ENCODE assay signal across 29 cellular contexts in the genomic region with DNA sequence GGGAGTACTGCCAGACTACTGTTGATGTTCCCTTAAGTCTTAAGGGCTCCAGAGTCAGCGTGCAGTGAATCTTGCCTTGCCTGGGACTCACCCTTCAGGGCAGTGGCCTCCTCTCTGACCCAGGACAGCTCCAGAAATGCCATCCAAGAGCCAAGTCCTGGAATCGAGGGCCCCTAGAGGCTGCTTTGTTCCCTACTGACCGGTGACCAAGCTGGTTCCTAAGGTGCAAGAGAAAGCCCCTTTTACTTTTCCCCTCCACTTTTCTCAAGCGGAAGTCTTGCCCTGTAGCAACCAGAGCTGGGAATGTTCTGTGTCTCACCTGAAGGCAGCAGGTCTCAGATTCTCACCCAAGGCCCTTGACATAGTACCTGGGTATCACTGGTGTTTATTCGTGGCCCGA.
"Had no signal": no experiment of that assay in that cellular context is flagged by ENCODE, and none has a peak within 500 bp of the region (broad histone marks: within the 10 kb centered on the region; RNA-seq: fewer than 3 reads in every experiment).

No MANE protein-coding gene starts in this region.

- H3K36me3 Mint-ChIP-seq: activated naive CD8-positive, alpha-beta T cell treated with anti-CD3 and anti-CD28 coated beads, Interleukin-2, amount 10 ng/mL, durations not matched to agents 7 days and 5 days had no signal

- H3K4me3 Mint-ChIP-seq: activated CD4-positive, alpha-beta T cell treated with anti-CD3 and anti-CD28 coated beads for 36 hours; activated CD4-positive, alpha-beta T cell treated with anti-CD3 and anti-CD28 coated beads, Interleukin-2, amount 10 ng/mL, durations not matched to agents 7 days and 5 days; activated CD8-positive, alpha-beta T cell treated with anti-CD3 and anti-CD28 coated beads, Interleukin-2, amount 10 ng/mL, durations not matched to agents 7 days and 5 days; activated naive CD4-positive, alpha-beta T cell treated with anti-CD3 and anti-CD28 coated beads, Interleukin-2, amount 50 U/mL, for 24 hours; activated naive CD8-positive, alpha-beta T cell treated with anti-CD3 and anti-CD28 coated beads, Interleukin-2, amount 10 ng/mL, durations not matched to agents 7 days and 5 days; activated T-cell treated with anti-CD3 and anti-CD28 coated beads, Interleukin-2, amount 50 U/mL, for 24 hours; central memory CD8-positive, alpha-beta T cell had no signal

- ATAC-seq: activated CD4-positive, alpha-beta T cell treated with anti-CD3 and anti-CD28 coated beads for 36 hours; activated CD4-positive, CD25-positive, alpha-beta regulatory T cell treated with anti-CD3 and anti-CD28 coated beads, Interleukin-2, amount 50 U/mL, for 24 hours; activated CD8-positive, alpha-beta T cell treated with anti-CD3 and anti-CD28 coated beads, Interleukin-2, amount 10 ng/mL, durations not matched to agents 7 days and 5 days; PC-3 had no signal

- H3K4me1 Mint-ChIP-seq: activated CD4-positive, alpha-beta T cell treated with anti-CD3 and anti-CD28 coated beads for 36 hours; activated CD4-positive, alpha-beta T cell treated with anti-CD3 and anti-CD28 coated beads, Interleukin-2, amount 10 ng/mL, durations not matched to agents 7 days and 5 days; activated naive CD4-positive, alpha-beta T cell treated with anti-CD3 and anti-CD28 coated beads, Interleukin-2, amount 50 U/mL, for 24 hours; activated naive CD8-positive, alpha-beta T cell treated with anti-CD3 and anti-CD28 coated beads, Interleukin-2, amount 10 ng/mL, durations not matched to agents 7 days and 5 days; central memory CD8-positive, alpha-beta T cell had no signal

- H3K36me3 ChIP-seq: ascending aorta, cardiac muscle cell, MG63, Peyer's patch had no signal

- H3K27ac Mint-ChIP-seq: activated CD4-positive, alpha-beta T cell treated with anti-CD3 and anti-CD28 coated beads for 36 hours; activated CD4-positive, alpha-beta T cell treated with anti-CD3 and anti-CD28 coated beads, Interleukin-2, amount 10 ng/mL, durations not matched to agents 7 days and 5 days; activated CD8-positive, alpha-beta T cell treated with anti-CD3 and anti-CD28 coated beads, Interleukin-2, amount 10 ng/mL, durations not matched to agents 7 days and 5 days; activated naive CD4-positive, alpha-beta T cell treated with anti-CD3 and anti-CD28 coated beads, Interleukin-2, amount 50 U/mL, for 24 hours; activated naive CD8-positive, alpha-beta T cell treated with anti-CD3 and anti-CD28 coated beads, Interleukin-2, amount 10 ng/mL, durations not matched to agents 7 days and 5 days; activated T-cell treated with anti-CD3 and anti-CD28 coated beads, Interleukin-2, amount 50 U/mL, for 24 hours; activated T-helper 2 cell treated with anti-CD3 and anti-CD28 coated beads, Interferon-gamma antibody, Interleukin-2, Interleukin-4, amounts not matched to agents 10 μg/mL and 5 μg/mL and 100 μg/mL, durations not matched to agents 14 hours and 24 hours and 36 hours had no signal

- DNase-seq: activated CD4-positive, alpha-beta T cell treated with anti-CD3 and anti-CD28 coated beads for 36 hours; activated CD4-positive, alpha-beta T cell treated with anti-CD3 and anti-CD28 coated beads, Interleukin-2, amount 10 ng/mL, durations not matched to agents 7 days and 5 days; activated CD4-positive, alpha-beta T cell treated with anti-CD3 and anti-CD28 coated beads, Interleukin-2, amount 50 U/mL, for 48 hours; activated CD8-positive, alpha-beta T cell treated with anti-CD3 and anti-CD28 coated beads, Interleukin-2, amount 10 ng/mL, durations not matched to agents 7 days and 5 days; activated gamma-delta T cell; activated naive CD4-positive, alpha-beta T cell treated with Interleukin-2 at 50 U/mL for 16 hours; activated naive CD8-positive, alpha-beta T cell treated with anti-CD3 and anti-CD28 coated beads, Interleukin-2, amount 10 ng/mL, durations not matched to agents 7 days and 5 days; activated T-cell treated with anti-CD3 and anti-CD28 coated beads, Interleukin-2, amount 50 U/mL, for 24 hours; MG63; NCI-H1048; NCI-H1436; NCI-H1694; NCI-H345; NCI-H526; NCI-H748 treated with DMSO at 0.1 percent for 48 hours; NK-92 treated with Interleukin-12 subunit alpha and Interleukin-12 subunit beta, amount 100 ng/mL, for 24 hours; Peyer's patch; SIG-M5; SW 1271; T-helper 1 cell; T-helper 2 cell; T-helper 9 cell had no signal

- H3K9me3 ChIP-seq: MG63, Peyer's patch had no signal

- H3K27ac ChIP-seq: ascending aorta, cardiac muscle cell, Peyer's patch had no signal

- H3K4me1 ChIP-seq: ascending aorta, Peyer's patch had no signal

- H3K9me3 Mint-ChIP-seq: activated T-helper 2 cell treated with anti-CD3 and anti-CD28 coated beads, Interferon-gamma antibody, Interleukin-2, Interleukin-4, amounts not matched to agents 10 μg/mL and 5 μg/mL and 100 μg/mL, durations not matched to agents 14 hours and 24 hours and 36 hours had no signal

- H3K4me3 ChIP-seq: ascending aorta, cardiac muscle cell, MG63, Peyer's patch had no signal

- H3K27me3 ChIP-seq: ascending aorta, cardiac muscle cell, MG63, Peyer's patch had no signal
